In genomic region chr9:100028201-100028784, GRCh38 we compare ENCODE assay signal across 8 cellular contexts.
DNase-seq lines count a peak whose midpoint lies in the region; ATAC-seq and TF ChIP-seq lines count a peak whose summit lies in the region.

No MANE protein-coding gene starts in this region.

- DNase-seq in AG04450 (ENCODE audit: low read depth, low spot score) (peak; percentile 49), NCI-H2107 treated with DMSO at 0.1 percent for 48 hours (lab: John Stamatoyannopoulos, UW; ENCODE audit: unreplicated experiment) (peak; percentile 41), kidney tubule cell (ENCODE audit: low spot score) (peak; percentile 75)
- peak; percentile 23 to 51 (median 32) for DNase-seq in activated CD4-positive, CD25-positive, alpha-beta regulatory T cell (lab: John Stamatoyannopoulos, UW)
- DNase-seq in central memory CD4-positive, alpha-beta T cell = peak; percentile 38
- DNase-seq in stimulated activated CD4-positive, alpha-beta T cell treated with anti-CD3 and anti-CD28 coated beads, Interleukin-4, amount 100 ng/mL, for 1 hour = peak; percentile 64

- ATAC-seq in GM18508 (IDR thresholded peaks at IDR 0.05; ENCODE audit: insufficient read depth, unreplicated experiment) (peak; percentile 60), HG03025 (IDR thresholded peaks at IDR 0.05; ENCODE audit: low FRiP score, unreplicated experiment) (peak; percentile 78)

- H3K27ac ChIP-seq in AG04450 (ENCODE audit: low read depth, low read length) = no peak overlapping the region

- no peaks in the 10 kb centered on the region for H3K9me3 ChIP-seq in AG04450 (ENCODE audit: control insufficient read depth, insufficient read depth, low read length)

- no peak overlapping the region for H3K4me3 ChIP-seq in AG04450 (ENCODE audit: low read depth, low read length)

- no peaks in the 10 kb centered on the region for H3K27me3 ChIP-seq in AG04450 (ENCODE audit: control insufficient read depth, insufficient read depth, low read length)

- POLR2A ChIA-PET in AG04450 (lab: Yijun Ruan, JAX) = no interaction called here

- TF ChIP-seq CTCF in AG04450 (IDR thresholded peaks at IDR 0.05; ENCODE audit: low read depth, low read length) = peak; percentile 99

- CTCF ChIA-PET in AG04450 (lab: Charles Lee) = interaction anchor here (0.6 to 2.9 kb wide), 29 partner anchors 9 to 574 kb away, joined by 3 to 26 read pairs (median 4); no protein-coding TSS in a partner anchor
